9 cellular contexts compared by ENCODE assay signal in the genomic region with DNA sequence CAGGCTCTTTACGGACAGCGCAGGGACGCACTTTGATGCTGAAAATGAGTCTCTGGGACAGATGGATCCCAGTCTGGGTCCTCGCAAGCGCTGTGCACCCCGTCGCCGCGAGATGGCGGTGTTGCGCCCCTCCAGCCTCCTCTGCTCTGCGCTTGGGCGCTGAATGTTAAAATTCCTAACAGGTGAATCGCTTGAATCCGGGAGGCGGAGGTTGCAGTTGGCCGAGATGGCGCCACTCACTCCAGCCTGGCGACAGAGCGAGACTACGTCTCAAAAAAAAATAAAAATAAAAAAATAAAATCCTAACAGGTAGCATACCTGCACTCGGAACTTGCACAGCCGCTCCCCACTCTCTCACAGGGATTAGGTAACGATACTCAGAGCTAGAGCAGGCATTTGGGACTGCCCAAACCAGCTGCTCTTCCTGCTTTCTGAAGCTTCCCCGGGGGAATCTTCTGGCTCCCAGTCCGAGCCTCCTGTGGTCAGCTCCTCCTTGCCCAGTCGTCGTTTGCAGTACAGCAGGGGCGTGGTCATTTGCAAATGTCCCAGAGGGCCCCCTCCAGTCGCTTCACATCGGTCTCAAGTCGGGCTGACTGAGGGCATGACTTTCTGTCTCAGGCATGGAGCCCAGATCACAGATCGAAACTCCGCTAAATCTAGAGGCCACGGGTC. TPM values are rescaled to one million over a fixed set of nuclear protein-coding genes. Genes with fewer than 3 reads are reported as not detected.
A peak's percentile ranks its signal among the peaks of the same experiment; 100 is the strongest.
DNase-seq lines count a peak whose midpoint lies in the region; ATAC-seq and TF ChIP-seq lines count a peak whose summit lies in the region.
"Had no signal": no experiment of that assay in that cellular context is flagged by ENCODE, and none has a peak within 500 bp of the region (broad histone marks: within the 10 kb centered on the region; RNA-seq: fewer than 3 reads in every experiment).

No MANE protein-coding gene starts in this region.

- H3K36me3 ChIP-seq in left lung = peaks cover 0 to 5% of the 10 kb centered on the region in 2 donors

- H3K27me3 ChIP-seq in left lung = no peaks in the 10 kb centered on the region

- DNase-seq in COLO829 (ENCODE audit: low spot score) (peak; percentile 48), NCI-H2107 (lab: John Stamatoyannopoulos, UW) (peak; percentile 39), left lung (peak; percentile 76 to 96), GDM1 (lab: John Stamatoyannopoulos, UW) (no peak)
- DNase-seq in activated CD4-positive, alpha-beta T cell treated with anti-CD3 and anti-CD28 coated beads, Interleukin-2, amount 50 U/mL, for 4 hours = peak; percentile 40 to 49
- peak; percentile 44 for DNase-seq in effector CD4-positive, alpha-beta T cell
- peak; percentile 30 to 68 for DNase-seq in stimulated activated CD4-positive, alpha-beta T cell treated with anti-CD3 and anti-CD28 coated beads, Interleukin-4, amount 100 ng/mL, for 4 hours

- TF ChIP-seq CTCF in left lung (IDR thresholded peaks at IDR 0.05) = peak; percentile 94 to 96

- H3K4me3 ChIP-seq in left lung = no peak overlapping the region

- intact Hi-C loops in left lung (cut with DNase I) = no loop called here

- ATAC-seq in GM21529 (IDR thresholded peaks at IDR 0.05; ENCODE audit: unreplicated experiment) (peak; percentile 76), left lung (peak; percentile 97)

- H3K27ac ChIP-seq in left lung = peak overlapping the region; percentile 55 to 67

- H3K4me1 ChIP-seq in left lung = no peaks in the 10 kb centered on the region

- H3K9me3 ChIP-seq in left lung = no peaks in the 10 kb centered on the region

RNA-seq across cellular contexts. Expression of gene OSGIN1, which starts 26.2 kb away (rescaled TPM):
- 10 to 100 TPM in 1 of 2 donors, 1 to 10 TPM in 1; 9.4 to 18.0 TPM for total RNA-seq in left lung

RNA-seq across cellular contexts. Expression of gene MLYCD, which starts 27.9 kb away (rescaled TPM):
- total RNA-seq in left lung = 1 to 10 TPM; 6.4 to 6.6 TPM

RNA-seq across cellular contexts. Expression of gene NECAB2, which starts 41.2 kb away (rescaled TPM):
- under 1 TPM; 0.17 to 0.39 TPM for total RNA-seq in left lung
- total RNA-seq: activated CD8-positive, alpha-beta memory T cell treated with anti-CD3 and anti-CD28 coated beads for 36 hours had no signal
